Comparison of ENCODE assay signal across 8 cellular contexts in genomic region chr5:32232441-32233219, GRCh38. TPM values are rescaled to one million over a fixed set of nuclear protein-coding genes. Genes with fewer than 3 reads are reported as not detected.
A peak's percentile ranks its signal among the peaks of the same experiment; 100 is the strongest.
DNase-seq lines count a peak whose midpoint lies in the region; ATAC-seq, FAIRE-seq and TF ChIP-seq lines count a peak whose summit lies in the region.

No MANE protein-coding gene starts in this region.

- H3K36me3 ChIP-seq in HepG2 (replicated peaks in 1 of 2; ENCODE audit: control insufficient read depth in 1 of 2, insufficient read depth in 2 of 2, low read length in 2 of 2): peaks cover 14 to 55% of the 10 kb centered on the region in 2 experiments

- H3K4me1 ChIP-seq in HepG2 (ENCODE audit: insufficient read depth, low read length): peaks cover 56% of the 10 kb centered on the region

- no peaks in the 10 kb centered on the region for H3K9me3 Mint-ChIP-seq in activated CD4-positive, alpha-beta T cell treated with anti-CD3 and anti-CD28 coated beads, Interleukin-2, amount 10 ng/mL, durations not matched to agents 24 days and 14 days

- H3K27me3 ChIP-seq in HepG2 (ENCODE audit: control insufficient read depth in 1 of 2, insufficient read depth in 2 of 2, low read length in 2 of 2): no peaks in the 10 kb centered on the region

- TF ChIP-seq POLR2A in HepG2 (IDR thresholded peaks at IDR 0.05; ENCODE audit: insufficient read depth in 1 of 2, low read depth in 2 of 2, low read length in 2 of 2): no peak

- no peaks in the 10 kb centered on the region for H3K27me3 Mint-ChIP-seq in activated CD4-positive, alpha-beta T cell treated with anti-CD3 and anti-CD28 coated beads, Interleukin-2, amount 10 ng/mL, durations not matched to agents 24 days and 14 days

- 89% methylated on average over 6 of the region's 11 CpGs for WGBS in HepG2 (ENCODE audit: low lambda C conversion rate)

- peaks cover 3% of the 10 kb centered on the region for H3K79me2 ChIP-seq in HepG2 (ENCODE audit: insufficient read depth, low read length)

- H2AFZ ChIP-seq in HepG2 (ENCODE audit: low read length): no peak overlapping the region

- peak; percentile 55 for FAIRE-seq in HepG2 (lab: Jason Lieb, UNC)

- TF ChIP-seq EP300 in HepG2 (IDR thresholded peaks at IDR 0.05; ENCODE audit: low read depth in 2 of 2, low read length in 2 of 2): no peak
- TF ChIP-seq EP300 in HepG2 (CRISPR knock-in tag; IDR thresholded peaks at IDR 0.05; ENCODE audit: borderline replicate concordance): no peak

- H3K4me3 ChIP-seq in HepG2 (replicated peaks in 1 of 3; ENCODE audit: insufficient read depth in 1 of 3, low read depth in 2 of 3, low read length in 3 of 3): no peak overlapping the region

- H3K27ac ChIP-seq in cingulate gyrus (ENCODE audit: low read depth, low read length) (peak overlapping the region; percentile 15), HepG2 (ENCODE audit: extremely low read length, insufficient read depth, low read length) (peak overlapping the region; percentile 97)

- peak; percentile 91 for DNase-seq in Ammon's horn (ENCODE audit: low spot score)
- peak; percentile 67 for DNase-seq in NCI-H460 (ENCODE audit: extremely low read depth, low read depth)
- peak; percentile 93 for DNase-seq in activated CD4-positive, alpha-beta T cell treated with anti-CD3 and anti-CD28 coated beads, Interleukin-2, amount 10 ng/mL, durations not matched to agents 24 days and 14 days
- peak; percentile 64 for DNase-seq in HepG2 (ENCODE audit: low spot score)
- DNase-seq in stimulated activated CD4-positive, alpha-beta T cell treated with anti-CD3 and anti-CD28 coated beads, Interleukin-4, amount 100 ng/mL, for 24 hours: peak; percentile 79

- in situ Hi-C loops in HepG2 (cut with HindIII; ENCODE audit: extremely low pct_ligation_motif_present, low pct_unique_long_range_greater_than_20kb): no loop called here

- peaks cover 15% of the 10 kb centered on the region for H3K4me1 Mint-ChIP-seq in activated CD4-positive, alpha-beta T cell treated with anti-CD3 and anti-CD28 coated beads, Interleukin-2, amount 10 ng/mL, durations not matched to agents 24 days and 14 days

- CTCF ChIA-PET in HepG2 (lab: Yijun Ruan, JAX; ENCODE audit: low intra/inter-chr PET ratio, low total read pairs): interaction anchor here (1.4 to 2.8 kb wide), 2 partner anchors 87 to 97 kb away, joined by 3 to 19 read pairs; no protein-coding TSS in a partner anchor

- intact Hi-C loops in activated CD4-positive, alpha-beta T cell treated with anti-CD3 and anti-CD28 coated beads, Interleukin-2, amount 10 ng/mL, durations not matched to agents 24 days and 14 days (cut with micrococcal nuclease): loop anchor here (1.0 to 10.0 kb wide), 3 partner anchors 97 to 381 kb away; partner anchors contain the start of gene SUB1
- intact Hi-C loops in HepG2 (cut with micrococcal nuclease; ENCODE audit: unreplicated experiment): loop anchor here (1.0 to 2.0 kb wide), 4 partner anchors 42 to 99 kb away; partner anchors contain the start of gene MTMR12

- BruUV-seq in HepG2 (replicated peaks; lab: Mats Ljungman, UMichigan): no TSS peak

- H3K4me3 Mint-ChIP-seq in activated CD4-positive, alpha-beta T cell treated with anti-CD3 and anti-CD28 coated beads, Interleukin-2, amount 10 ng/mL, durations not matched to agents 24 days and 14 days: no peak overlapping the region

- H3K36me3 Mint-ChIP-seq in activated CD4-positive, alpha-beta T cell treated with anti-CD3 and anti-CD28 coated beads, Interleukin-2, amount 10 ng/mL, durations not matched to agents 24 days and 14 days (ENCODE audit: low read depth): peaks cover 33% of the 10 kb centered on the region

- ATAC-seq in GM19025 (IDR thresholded peaks at IDR 0.05; ENCODE audit: low read depth, unreplicated experiment) (peak; percentile 76), HG03280 (IDR thresholded peaks at IDR 0.05; ENCODE audit: unreplicated experiment) (peak; percentile 78), HepG2 (peak; percentile 23)

- H3K9ac ChIP-seq in HepG2 (ENCODE audit: insufficient read depth, low read depth, low read length): peak overlapping the region; percentile 78

- POLR2A ChIA-PET in HepG2 (lab: Yijun Ruan, JAX): interaction anchor here (1.0 to 4.6 kb wide), 7 partner anchors 35 to 159 kb away, joined by 3 to 78 read pairs (median 24); partner anchors contain the start of genes GOLPH3 and MTMR12

- H4K20me1 ChIP-seq in HepG2 (ENCODE audit: insufficient read depth, low read length): no peaks in the 10 kb centered on the region

- peak; percentile 87 for TF ChIP-seq CTCF in HepG2 (CRISPR knock-in tag; IDR thresholded peaks at IDR 0.05)

- H3K27ac Mint-ChIP-seq in activated CD4-positive, alpha-beta T cell treated with anti-CD3 and anti-CD28 coated beads, Interleukin-2, amount 10 ng/mL, durations not matched to agents 24 days and 14 days: peak overlapping the region; percentile 45

- peak; percentile 88 for TF ChIP-seq RAD21 in HepG2 (CRISPR knock-in tag; IDR thresholded peaks at IDR 0.05)

- no peaks in the 10 kb centered on the region for H3K9me3 ChIP-seq in HepG2 (ENCODE audit: low read length)

- H3K4me2 ChIP-seq in HepG2 (ENCODE audit: low read depth, low read length): 0 out of 2 replicates have a peak overlapping the region, but pooled peaks have one; percentile 49

TF ChIP-seq in HepG2, 621 proteins besides CTCF, POLR2A, EP300 and RAD21 (continues in another document):
- TF ChIP-seq MTF1 (CRISPR knock-in tag; IDR thresholded peaks at IDR 0.05): no peak
- no peak for TF ChIP-seq ZNF83 (CRISPR knock-in tag; IDR thresholded peaks at IDR 0.05; ENCODE audit: borderline replicate concordance)
- TF ChIP-seq, protein P1, sequence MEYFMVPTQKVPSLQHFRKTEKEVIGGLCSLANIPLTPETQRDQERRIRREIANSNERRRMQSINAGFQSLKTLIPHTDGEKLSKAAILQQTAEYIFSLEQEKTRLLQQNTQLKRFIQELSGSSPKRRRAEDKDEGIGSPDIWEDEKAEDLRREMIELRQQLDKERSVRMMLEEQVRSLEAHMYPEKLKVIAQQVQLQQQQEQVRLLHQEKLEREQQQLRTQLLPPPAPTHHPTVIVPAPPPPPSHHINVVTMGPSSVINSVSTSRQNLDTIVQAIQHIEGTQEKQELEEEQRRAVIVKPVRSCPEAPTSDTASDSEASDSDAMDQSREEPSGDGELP (IDR thresholded peaks at IDR 0.05; ENCODE audit: borderline replicate concordance, low read depth): no peak
- TF ChIP-seq FOXK2 (IDR thresholded peaks at IDR 0.05): no peak
- no peak for TF ChIP-seq ZNF350 (CRISPR knock-in tag; IDR thresholded peaks at IDR 0.05; ENCODE audit: borderline replicate concordance, low read depth)
- TF ChIP-seq ZNF451 (CRISPR knock-in tag; IDR thresholded peaks at IDR 0.05): 0 out of 2 replicates have a peak, but pooled peaks have one; percentile 33
- no peak for TF ChIP-seq RBAK (CRISPR knock-in tag; IDR thresholded peaks at IDR 0.05)
- no peak for TF ChIP-seq GABPB1 (CRISPR knock-in tag; IDR thresholded peaks at IDR 0.05)
- no peak for TF ChIP-seq PHB2 (IDR thresholded peaks at IDR 0.05; ENCODE audit: partially characterized antibody)
- no peak for TF ChIP-seq TBX3 (IDR thresholded peaks at IDR 0.05; ENCODE audit: borderline replicate concordance)
- TF ChIP-seq SNRNP70 (IDR thresholded peaks at IDR 0.05; ENCODE audit: low read depth, low read length): no peak
- TF ChIP-seq KDM2A (CRISPR knock-in tag; IDR thresholded peaks at IDR 0.05; ENCODE audit: borderline replicate concordance, low read depth): peak; percentile 30; the same call in 1 of the 2 replicates
- TF ChIP-seq FOSL2 (CRISPR knock-in tag; IDR thresholded peaks at IDR 0.05): no peak; the same call in 1 of the 2 replicates
- no peak for TF ChIP-seq ZBTB7A (CRISPR knock-in tag; IDR thresholded peaks at IDR 0.05)
- TF ChIP-seq HMGA1 (CRISPR knock-in tag; conservative IDR thresholded peaks at IDR 0.05): no peak
- TF ChIP-seq SRSF9 (IDR thresholded peaks at IDR 0.05; ENCODE audit: borderline replicate concordance, insufficient read depth, low read depth, low read length, poor library complexity, severe bottlenecking): no peak
- 0 out of 2 replicates have a peak, but pooled peaks have one; percentile 33 for TF ChIP-seq MED1 (CRISPR knock-in tag; IDR thresholded peaks at IDR 0.05)

RNA-seq across cellular contexts. Expression of gene GOLPH3, which starts 58.5 kb away (rescaled TPM):
- 76.8 and 88.3 TPM in 2 replicates for total RNA-seq in NCI-H460 (2014; rRNA removed; shearing (Covaris generic))
- 19.5 and 68.8 TPM in 2 replicates for polyA plus RNA-seq in NCI-H460 (2014; cell fraction: nucleus; rRNA removed)
- total RNA-seq in activated CD4-positive, alpha-beta T cell treated with anti-CD3 and anti-CD28 coated beads, Interleukin-2, amount 10 ng/mL, durations not matched to agents 24 days and 14 days: 85.4 and 92.7 TPM in 2 replicates
- total RNA-seq in HepG2 (2016; rRNA removed; fragmentation: Illumina TruSeq; extraction: Trizol): 84.5 and 102 TPM in 2 replicates
- total RNA-seq in HepG2 (2016; cell fraction: cytosol; rRNA removed; fragmentation: Illumina TruSeq; extraction: Trizol; ENCODE audit: low read depth): 20.7 and 21.6 TPM in 2 replicates
- 86.0 and 93.9 TPM in 2 replicates for total RNA-seq in HepG2 (2016; cell fraction: insoluble cytoplasmic fraction; rRNA removed; fragmentation: Illumina TruSeq; extraction: Trizol)
- total RNA-seq in HepG2 (2016; cell fraction: membrane; rRNA removed; fragmentation: Illumina TruSeq; extraction: Trizol): 76.0 and 82.4 TPM in 2 replicates
- 42.1 and 43.2 TPM in 2 replicates for total RNA-seq in HepG2 (2016; cell fraction: nucleus; rRNA removed; fragmentation: Illumina TruSeq; extraction: Trizol)
- 52.5 and 59.5 TPM in 2 replicates for polyA plus RNA-seq in HepG2 (2011; rRNA removed)
- 36.8 and 52.8 TPM in 2 replicates for polyA plus RNA-seq in HepG2 (2011; cell fraction: cytosol; rRNA removed)
- 22.0 TPM in 2 replicates for polyA plus RNA-seq in HepG2 (2011; cell fraction: nucleus; rRNA removed)
- polyA plus RNA-seq in HepG2 (2012): 57.7 and 69.6 TPM in 2 replicates
- polyA plus RNA-seq in HepG2 (2016; cell fraction: cytosol; fragmentation: Illumina TruSeq; extraction: Trizol; ENCODE audit: low read depth): 12.8 and 16.5 TPM in 2 replicates
- 135 and 138 TPM in 2 replicates for polyA plus RNA-seq in HepG2 (2016; cell fraction: insoluble cytoplasmic fraction; fragmentation: Illumina TruSeq; extraction: Trizol; ENCODE audit: low read depth)
- polyA plus RNA-seq in HepG2 (2016; cell fraction: membrane; fragmentation: Illumina TruSeq; extraction: Trizol; ENCODE audit: low read depth): 56.5 and 60.8 TPM in 2 replicates
- 72.8 and 76.3 TPM in 2 replicates for polyA plus RNA-seq in HepG2 (2016; cell fraction: nucleus; fragmentation: Illumina TruSeq; extraction: Trizol; ENCODE audit: insufficient read depth, low read depth)
- 91.4 and 138 TPM in 2 replicates for polyA minus RNA-seq in HepG2 (2011; rRNA and poly(A)+ RNA removed; ENCODE audit: low replicate concordance)
- 69.1 and 70.2 TPM in 2 replicates for polyA minus RNA-seq in HepG2 (2011; cell fraction: cytosol; rRNA and poly(A)+ RNA removed)
- polyA minus RNA-seq in HepG2 (2011; cell fraction: nucleus; rRNA and poly(A)+ RNA removed): 52.3 and 58.3 TPM in 2 replicates

Comparison
In these comparisons a context has a peak if more than half of its experiments do, and no peak if none do; other contexts are left out.
1. ATAC-seq: peak in every context shown above with its lines; median percentile 78 in HG03280; 76 in GM19025; 23 in HepG2.